Comparison of ENCODE assay signal across 8 cellular contexts in the genomic region with DNA sequence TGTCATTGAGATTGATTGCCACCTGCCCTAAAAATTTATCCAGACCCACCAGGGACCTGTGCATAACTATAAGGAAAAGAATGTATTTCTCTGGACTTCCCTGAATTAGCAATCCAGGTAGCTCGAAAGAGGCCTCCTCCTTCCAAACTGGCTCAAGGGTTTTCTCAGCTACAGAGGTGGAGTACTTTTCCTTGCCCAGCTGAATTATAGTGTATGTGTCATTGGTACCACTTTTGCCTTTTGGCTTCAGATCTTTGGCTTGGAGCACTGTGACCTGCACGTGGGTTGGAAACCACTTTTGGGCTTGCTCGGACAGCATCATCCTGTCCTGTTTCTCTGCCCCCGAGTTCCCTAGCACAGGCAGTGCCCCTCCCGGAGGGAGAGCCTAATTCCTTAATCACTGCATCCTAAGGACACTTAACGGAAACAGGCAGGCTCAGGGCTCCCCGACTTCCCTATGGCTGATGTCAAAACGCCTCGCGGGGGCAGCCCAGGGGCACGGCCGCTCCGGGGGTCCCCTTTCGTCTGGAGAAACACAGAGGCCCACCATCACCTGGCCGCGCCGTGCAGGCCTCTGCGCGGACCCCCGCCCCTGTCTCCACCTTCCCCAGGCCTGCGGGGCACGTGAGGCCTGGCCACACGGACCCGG. TPM values are rescaled to one million over a fixed set of nuclear protein-coding genes. Genes with fewer than 3 reads are reported as not detected.
DNase-seq lines count a peak whose midpoint lies in the region; ATAC-seq and TF ChIP-seq lines count a peak whose summit lies in the region.

No MANE protein-coding gene starts in this region.

- H3K9ac ChIP-seq in trophoblast cell (ENCODE audit: low read length), result peak overlapping the region; percentile 89

- intact Hi-C loops in heart right ventricle (cut with DNase I), result loop anchor here in 2 of 10 donors (10.0 kb wide), 2 partner anchors 269 to 289 kb away; no protein-coding TSS in a partner anchor

- H3K4me2 ChIP-seq in trophoblast cell (ENCODE audit: low read length), result peak overlapping the region; percentile 75

- H2AFZ ChIP-seq in trophoblast cell (ENCODE audit: insufficient read depth, low read length, poor library complexity), result peak overlapping the region; percentile 80

- H3K4ac ChIP-seq in trophoblast cell (ENCODE audit: low read depth, low read length), result peak overlapping the region; percentile 41

- peak; percentile 22 for ATAC-seq in GM19351 (IDR thresholded peaks at IDR 0.05; ENCODE audit: unreplicated experiment)
- ATAC-seq in HG03457 (IDR thresholded peaks at IDR 0.05; ENCODE audit: unreplicated experiment), result peak; percentile 18
- peak; percentile 48 to 72 (median 59) for ATAC-seq in heart right ventricle

- H3K27ac ChIP-seq in adipose tissue (ENCODE audit: low read depth, low read length) (peak overlapping the region; percentile 87), heart right ventricle (peak overlapping the region; percentile 65 to 96 (median 92)), trophoblast cell (ENCODE audit: low read depth, low read length) (peak overlapping the region; percentile 87)

- peaks cover 10% of the 10 kb centered on the region for H3K79me1 ChIP-seq in trophoblast cell (ENCODE audit: low read length)

- H4K91ac ChIP-seq in trophoblast cell (ENCODE audit: low read depth, low read length), result peak overlapping the region; percentile 89

- peak overlapping the region; percentile 58 for H3K14ac ChIP-seq in trophoblast cell (ENCODE audit: low read length)

- no peak overlapping the region for H2AK5ac ChIP-seq in trophoblast cell (ENCODE audit: low read length)

- 0 to 1% (median 0%) methylated on average over 21 to 24 of the region's 24 CpGs for WGBS in adipose tissue, 3 donors
- 1% methylated on average over 22 to 24 of the region's 24 CpGs for WGBS in heart right ventricle, 2 donors
- no CpG with 5 or more reads among the region's 24 CpGs for WGBS in trophoblast cell (ENCODE audit: extremely low coverage, insufficient coverage, insufficient read length)

- peak overlapping the region; percentile 75 for H4K12ac ChIP-seq in trophoblast cell (ENCODE audit: low read depth, low read length)

- peak overlapping the region; percentile 87 for H4K8ac ChIP-seq in trophoblast cell (ENCODE audit: low read depth, low read length)

- DNase-seq in C1 segment of cervical spinal cord (lab: John Stamatoyannopoulos, UW) (peak in 12 of 14 donors; percentile 33 to 73 (median 62)), RPMI7951 (ENCODE audit: low read depth) (peak; percentile 61), heart right ventricle (peak in 1 of 2 donors; percentile 31), trophoblast cell (peak; percentile 37 to 56), OCI-M2 (lab: John Stamatoyannopoulos, UW; ENCODE audit: unreplicated experiment) (no peak)

- H3K27me3 ChIP-seq in heart right ventricle, result no peaks in the 10 kb centered on the region
- H3K27me3 ChIP-seq in trophoblast cell (ENCODE audit: insufficient read depth, low read length), result no peaks in the 10 kb centered on the region

- H2BK5ac ChIP-seq in trophoblast cell (ENCODE audit: low read depth, low read length, poor library complexity), result no peak overlapping the region

- H3K36me3 ChIP-seq in heart right ventricle (no peaks in the 10 kb centered on the region), trophoblast cell (ENCODE audit: control insufficient read depth in 1 of 2, insufficient read depth in 2 of 2, low read length in 2 of 2) (no peaks in the 10 kb centered on the region)

- H3K9me3 ChIP-seq in heart right ventricle, result no peaks in the 10 kb centered on the region
- H3K9me3 ChIP-seq in trophoblast cell (ENCODE audit: insufficient read depth, low read depth, low read length), result no peaks in the 10 kb centered on the region

- TF ChIP-seq CTCF in heart right ventricle (IDR thresholded peaks at IDR 0.05), result no peak

- H2BK120ac ChIP-seq in trophoblast cell (ENCODE audit: insufficient read depth, low read length, poor library complexity), result no peak overlapping the region

- peaks cover 5% of the 10 kb centered on the region for H3K79me2 ChIP-seq in trophoblast cell (ENCODE audit: control insufficient read depth, insufficient read depth, low read length, poor library complexity)

- H3K4me1 ChIP-seq in heart right ventricle (peaks cover 0 to 55% (median 48%) of the 10 kb centered on the region in 9 donors), trophoblast cell (ENCODE audit: control insufficient read depth in 1 of 2, insufficient read depth in 2 of 2, low read length in 2 of 2) (no peaks in the 10 kb centered on the region)

- H2BK12ac ChIP-seq in trophoblast cell (ENCODE audit: low read length), result no peak overlapping the region

- peak overlapping the region; percentile 64 for H3K18ac ChIP-seq in trophoblast cell (ENCODE audit: low read length)

- H3K23ac ChIP-seq in trophoblast cell (ENCODE audit: low read length), result no peak overlapping the region

- H3K4me3 ChIP-seq in heart right ventricle, result peak overlapping the region; percentile 77 to 93 (median 85)
- peak overlapping the region; percentile 90 for H3K4me3 ChIP-seq in trophoblast cell (ENCODE audit: low read depth, low read length)

RNA-seq across cellular contexts. Expression of gene RAB11FIP2, which starts 0.8 kb away (rescaled TPM):
- 6.7 and 11.7 TPM in 2 replicates for total RNA-seq in RPMI7951 (2014; rRNA removed; shearing (Covaris generic))
- 1 to 10 TPM; 4.2 to 7.1 (median 4.9) TPM for polyA plus RNA-seq in adipose tissue
- 10 to 100 TPM; 12.2 to 17.2 (median 13.7) TPM for total RNA-seq in heart right ventricle
- 1 to 10 TPM; 2.6 to 2.8 TPM for polyA plus RNA-seq in heart right ventricle
- polyA plus RNA-seq in trophoblast cell (2013), result 5.8 and 7.1 TPM in 2 replicates
